Comparison of ENCODE assay signal across 1 cellular context in genomic region chr2:218659258-218659987, GRCh38.
TF ChIP-seq lines count a peak whose summit lies in the region.

A gene with protein sequence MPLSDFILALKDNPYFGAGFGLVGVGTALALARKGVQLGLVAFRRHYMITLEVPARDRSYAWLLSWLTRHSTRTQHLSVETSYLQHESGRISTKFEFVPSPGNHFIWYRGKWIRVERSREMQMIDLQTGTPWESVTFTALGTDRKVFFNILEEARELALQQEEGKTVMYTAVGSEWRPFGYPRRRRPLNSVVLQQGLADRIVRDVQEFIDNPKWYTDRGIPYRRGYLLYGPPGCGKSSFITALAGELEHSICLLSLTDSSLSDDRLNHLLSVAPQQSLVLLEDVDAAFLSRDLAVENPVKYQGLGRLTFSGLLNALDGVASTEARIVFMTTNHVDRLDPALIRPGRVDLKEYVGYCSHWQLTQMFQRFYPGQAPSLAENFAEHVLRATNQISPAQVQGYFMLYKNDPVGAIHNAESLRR (plus strand): TSS chr2:218659683. CDS start chr2:218660988, 1,305 bp downstream.
A gene with protein sequence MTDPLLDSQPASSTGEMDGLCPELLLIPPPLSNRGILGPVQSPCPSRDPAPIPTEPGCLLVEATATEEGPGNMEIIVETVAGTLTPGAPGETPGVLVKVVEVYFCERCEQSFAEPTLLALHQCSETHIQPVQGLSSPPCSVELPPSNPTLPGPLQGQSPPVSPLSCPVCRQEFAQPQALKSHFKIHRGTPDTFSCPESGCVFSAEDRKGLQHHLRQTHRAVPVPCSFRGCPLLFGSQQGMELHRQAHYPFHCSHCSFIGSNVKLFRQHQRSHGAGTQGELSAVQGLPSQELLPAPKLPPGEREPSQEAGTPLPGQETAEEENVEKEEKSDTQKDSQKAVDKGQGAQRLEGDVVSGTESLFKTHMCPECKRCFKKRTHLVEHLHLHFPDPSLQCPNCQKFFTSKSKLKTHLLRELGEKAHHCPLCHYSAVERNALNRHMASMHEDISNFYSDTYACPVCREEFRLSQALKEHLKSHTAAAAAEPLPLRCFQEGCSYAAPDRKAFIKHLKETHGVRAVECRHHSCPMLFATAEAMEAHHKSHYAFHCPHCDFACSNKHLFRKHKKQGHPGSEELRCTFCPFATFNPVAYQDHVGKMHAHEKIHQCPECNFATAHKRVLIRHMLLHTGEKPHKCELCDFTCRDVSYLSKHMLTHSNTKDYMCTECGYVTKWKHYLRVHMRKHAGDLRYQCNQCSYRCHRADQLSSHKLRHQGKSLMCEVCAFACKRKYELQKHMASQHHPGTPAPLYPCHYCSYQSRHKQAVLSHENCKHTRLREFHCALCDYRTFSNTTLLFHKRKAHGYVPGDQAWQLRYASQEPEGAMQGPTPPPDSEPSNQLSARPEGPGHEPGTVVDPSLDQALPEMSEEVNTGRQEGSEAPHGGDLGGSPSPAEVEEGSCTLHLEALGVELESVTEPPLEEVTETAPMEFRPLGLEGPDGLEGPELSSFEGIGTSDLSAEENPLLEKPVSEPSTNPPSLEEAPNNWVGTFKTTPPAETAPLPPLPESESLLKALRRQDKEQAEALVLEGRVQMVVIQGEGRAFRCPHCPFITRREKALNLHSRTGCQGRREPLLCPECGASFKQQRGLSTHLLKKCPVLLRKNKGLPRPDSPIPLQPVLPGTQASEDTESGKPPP (N-terminal part only) (minus strand): TSS chr2:218659623. CDS start chr2:218656429, 3,194 bp downstream.

TF ChIP-seq in SK-N-SH treated with all-trans-retinoic acid at 6 μM for 48 hours, 23 proteins besides CTCF, POLR2A, EP300 and RAD21 (continued from another document):
- TF ChIP-seq GLIS3 (CRISPR knock-in tag; IDR thresholded peaks at IDR 0.05) (no peak), ARNTL (CRISPR knock-in tag; IDR thresholded peaks at IDR 0.05; ENCODE audit: borderline replicate concordance, low read depth) (no peak), ZNF8 (CRISPR knock-in tag; IDR thresholded peaks at IDR 0.05) (no peak)
